In the genomic region with DNA sequence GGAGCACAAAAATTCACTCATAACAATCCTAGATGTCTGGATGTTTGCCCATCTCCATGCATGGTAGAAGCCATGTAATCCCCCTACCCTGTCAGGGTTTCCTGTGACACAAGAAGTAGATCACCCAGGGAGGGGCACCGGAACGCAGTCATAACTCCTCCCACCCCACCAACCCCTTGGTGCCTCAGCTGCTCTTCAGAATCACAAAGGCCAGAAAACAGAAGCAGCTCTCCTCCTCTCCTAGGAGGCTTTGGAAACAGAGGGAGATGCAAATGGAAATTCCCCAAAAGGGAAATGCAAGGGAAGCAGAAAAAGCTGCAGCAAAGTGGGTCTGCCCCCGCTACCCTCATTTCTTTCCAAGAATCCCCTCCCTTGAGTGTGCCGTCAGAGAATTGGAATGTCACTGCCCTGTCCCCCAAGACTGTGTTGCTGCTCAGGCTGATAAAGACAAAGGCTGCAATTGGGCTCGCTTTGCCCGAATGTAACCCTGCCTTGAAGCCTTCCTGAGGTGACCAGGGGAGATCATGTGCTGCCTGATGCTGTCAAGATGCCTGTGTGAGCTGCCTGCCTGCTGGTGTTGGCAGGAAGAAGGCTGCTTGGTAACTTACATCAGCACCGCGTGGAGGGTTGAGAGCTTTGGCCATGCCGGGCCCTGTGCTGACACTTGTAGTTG, we compare ENCODE assay signal across 8 cellular contexts.
A peak's percentile ranks its signal among the peaks of the same experiment; 100 is the strongest.
DNase-seq lines count a peak whose midpoint lies in the region; ATAC-seq and TF ChIP-seq lines count a peak whose summit lies in the region.

No MANE protein-coding gene starts in this region.

- no peak for TF ChIP-seq CTCF in psoas muscle (IDR thresholded peaks at IDR 0.05)

- H3K4me3 ChIP-seq in psoas muscle = no peak overlapping the region

- intact Hi-C loops in psoas muscle (cut with DNase I) = loop anchor here (2.0 to 10.0 kb wide), 4 partner anchors 71 to 161 kb away; no protein-coding TSS in a partner anchor

- ATAC-seq in psoas muscle = peak; percentile 75 to 78 (median 77)
- no peak for ATAC-seq in GM21717 (IDR thresholded peaks at IDR 0.05; ENCODE audit: unreplicated experiment)

- DNase-seq in HUDEP-2 (lab: John Stamatoyannopoulos, UW; ENCODE audit: unreplicated experiment in 76 of 76) = peak in 64 of 76 experiments; percentile 4 to 89 (median 50)
- peak; percentile 87 for DNase-seq in amniotic epithelial cell (ENCODE audit: low read depth)
- peak; percentile 46 to 56 for DNase-seq in hippocampal formation (lab: John Stamatoyannopoulos, UW)
- peak; percentile 79 to 86 for DNase-seq in psoas muscle
- no peak for DNase-seq in NCI-H1417 treated with DMSO at 0.1 percent for 48 hours (lab: John Stamatoyannopoulos, UW)
- no peak for DNase-seq in NCI-H1105 treated with DMSO at 0.1 percent for 48 hours (lab: John Stamatoyannopoulos, UW)
- DNase-seq in NCI-H2196 treated with DMSO at 0.1 percent for 48 hours (lab: John Stamatoyannopoulos, UW; ENCODE audit: unreplicated experiment) = no peak

- peaks cover 30% of the 10 kb centered on the region for H3K4me1 ChIP-seq in psoas muscle

- no peaks in the 10 kb centered on the region for H3K9me3 ChIP-seq in psoas muscle

- H3K27me3 ChIP-seq in psoas muscle (ENCODE audit: insufficient read depth in 3 of 3, low read length in 2 of 3) = no peaks in the 10 kb centered on the region

- peak overlapping the region; percentile 98 for H3K27ac ChIP-seq in psoas muscle

- WGBS in psoas muscle, 3 donors = 7 to 13% (median 8%) methylated on average over 9 of the region's 9 CpGs

- H3K36me3 ChIP-seq in psoas muscle (ENCODE audit: insufficient read depth in 1 of 2, low read depth in 1 of 2) = no peaks in the 10 kb centered on the region

Comparison
In these comparisons a context has a peak if more than half of its experiments do, and no peak if none do; other contexts are left out.
1. DNase-seq: peak in HUDEP-2 (64 of 76), amniotic epithelial cell (single experiment), hippocampal formation (2 of 2) and psoas muscle (2 of 2); none in NCI-H1417 treated with DMSO at 0.1 percent for 48 hours (single experiment), NCI-H1105 treated with DMSO at 0.1 percent for 48 hours (single experiment) and NCI-H2196 treated with DMSO at 0.1 percent for 48 hours (single experiment).